ENCODE assay signal across 8 cellular contexts in genomic region chr16:30096862-30097563, GRCh38.
DNase-seq lines count a peak whose midpoint lies in the region; ATAC-seq and TF ChIP-seq lines count a peak whose summit lies in the region.

No MANE protein-coding gene starts in this region.

- TF ChIP-seq POLR2A in NB4 (IDR thresholded peaks at IDR 0.05; ENCODE audit: extremely low read depth, insufficient read length) = peak; percentile 83

- H3K4me1 ChIP-seq in BLaER1 = peaks cover 40% of the 10 kb centered on the region

- no peak for TF ChIP-seq CTCF in NB4 (IDR thresholded peaks at IDR 0.05; ENCODE audit: low read depth, low read length)
- no peak for TF ChIP-seq CTCF in nephron (IDR thresholded peaks at IDR 0.05; ENCODE audit: unreplicated experiment in 3 of 3)

- peaks cover 47% of the 10 kb centered on the region for H3K36me3 Mint-ChIP-seq in dendritic cell treated with granulocyte-macrophage colony-stimulating factor and Interleukin-4, amounts not matched to agents 40 ng/mL and 50 ng/mL, for 4 days (ENCODE audit: low read depth)
- H3K36me3 Mint-ChIP-seq in nephron (ENCODE audit: low read depth) = peaks cover 33% of the 10 kb centered on the region

- peak overlapping the region; percentile 55 for H3K4me3 Mint-ChIP-seq in dendritic cell treated with granulocyte-macrophage colony-stimulating factor and Interleukin-4, amounts not matched to agents 40 ng/mL and 50 ng/mL, for 4 days
- peak overlapping the region; percentile 80 to 97 (median 92) for H3K4me3 Mint-ChIP-seq in nephron

- no peak overlapping the region; the same call in 1 of the 2 replicates for H3K9ac ChIP-seq in BLaER1

- peak overlapping the region; percentile 73 for H3K4me2 ChIP-seq in BLaER1

- H3K9me3 ChIP-seq in BLaER1 = peaks cover 42% of the 10 kb centered on the region

- peaks cover 35% of the 10 kb centered on the region for H3K4me1 Mint-ChIP-seq in dendritic cell treated with granulocyte-macrophage colony-stimulating factor and Interleukin-4, amounts not matched to agents 40 ng/mL and 50 ng/mL, for 4 days (ENCODE audit: low read depth)
- H3K4me1 Mint-ChIP-seq in nephron = peaks cover 35% of the 10 kb centered on the region

- peaks cover 52% of the 10 kb centered on the region for H3K9me3 Mint-ChIP-seq in dendritic cell treated with granulocyte-macrophage colony-stimulating factor and Interleukin-4, amounts not matched to agents 40 ng/mL and 50 ng/mL, for 4 days
- peaks cover 16% of the 10 kb centered on the region for H3K9me3 Mint-ChIP-seq in nephron

- H3K27ac Mint-ChIP-seq in dendritic cell treated with granulocyte-macrophage colony-stimulating factor and Interleukin-4, amounts not matched to agents 40 ng/mL and 50 ng/mL, for 4 days = peak overlapping the region; percentile 95
- H3K27ac Mint-ChIP-seq in nephron = peak overlapping the region; percentile 93 to 98 (median 98)

- H3K36me3 ChIP-seq in BLaER1 = peaks cover 29% of the 10 kb centered on the region

- H3K27ac ChIP-seq in BLaER1 = peak overlapping the region; percentile 88

- peaks cover 9% of the 10 kb centered on the region; the same call in 1 of the 2 replicates for H4K20me1 ChIP-seq in BLaER1

- H3K27me3 Mint-ChIP-seq in dendritic cell treated with granulocyte-macrophage colony-stimulating factor and Interleukin-4, amounts not matched to agents 40 ng/mL and 50 ng/mL, for 4 days = no peaks in the 10 kb centered on the region
- no peaks in the 10 kb centered on the region for H3K27me3 Mint-ChIP-seq in nephron (ENCODE audit: low read depth)

- ATAC-seq in HG03039 (IDR thresholded peaks at IDR 0.05; ENCODE audit: unreplicated experiment) = no peak

- H3K4me3 ChIP-seq in BLaER1 (peak overlapping the region; percentile 78), NB4 (ENCODE audit: low read depth, low read length) (no peak overlapping the region)

- intact Hi-C loops in dendritic cell treated with granulocyte-macrophage colony-stimulating factor and Interleukin-4, amounts not matched to agents 40 ng/mL and 50 ng/mL, for 4 days (cut with micrococcal nuclease) = no loop called here

- DNase-seq in NB4 (ENCODE audit: low read depth) (peak; percentile 46), NCI-H1694 treated with DMSO at 0.1 percent for 48 hours (lab: John Stamatoyannopoulos, UW) (no peak), RKO (ENCODE audit: low spot score) (no peak)
- DNase-seq in stimulated activated naive CD4-positive, alpha-beta T cell treated with Interleukin-2 at 50 U/mL for 16 hours (lab: John Stamatoyannopoulos, UW) = no peak

- H3K27me3 ChIP-seq in BLaER1 = no peaks in the 10 kb centered on the region
